In genomic region chr10:49679480-49679893, GRCh38 we compare ENCODE assay signal across 9 cellular contexts. TPM values are rescaled to one million over a fixed set of nuclear protein-coding genes. Genes with fewer than 3 reads are reported as not detected.
DNase-seq lines count a peak whose midpoint lies in the region; ATAC-seq, FAIRE-seq and TF ChIP-seq lines count a peak whose summit lies in the region.
"Had no signal": no experiment of that assay in that cellular context is flagged by ENCODE, and none has a peak within 500 bp of the region (broad histone marks: within the 10 kb centered on the region; RNA-seq: fewer than 3 reads in every experiment).

Gene C10orf53, plus strand, starts transcription at chr10:49679651. Its CDS starts 47 bp downstream, at chr10:49679698.

- peaks cover 3% of the 10 kb centered on the region for H3K4me1 ChIP-seq in keratinocyte (ENCODE audit: control insufficient read depth, extremely low read depth, insufficient read depth, low read length)
- H3K4me1 ChIP-seq in thyroid gland = no peaks in the 10 kb centered on the region

- intact Hi-C loops in thyroid gland (cut with DNase I) = no loop called here

- no peaks in the 10 kb centered on the region for H3K9me3 ChIP-seq in keratinocyte (ENCODE audit: control insufficient read depth, low read depth, low read length)
- no peaks in the 10 kb centered on the region for H3K9me3 ChIP-seq in thyroid gland

- no peaks in the 10 kb centered on the region for H3K79me2 ChIP-seq in keratinocyte (ENCODE audit: control insufficient read depth, insufficient read depth, low read length)

- no peak for TF ChIP-seq CTCF in brain microvascular endothelial cell (IDR thresholded peaks at IDR 0.05; ENCODE audit: low read depth, low read length, missing control alignments)
- TF ChIP-seq CTCF in keratinocyte (optimal IDR thresholded peaks at IDR 0.05 in 1 of 3, IDR thresholded peaks at IDR 0.05 in 1 of 3, conservative IDR thresholded peaks at IDR 0.05 in 1 of 3; ENCODE audit: extremely low read depth in 1 of 3, insufficient read depth in 2 of 3, low read length in 3 of 3) = no peak
- TF ChIP-seq CTCF in thyroid gland (IDR thresholded peaks at IDR 0.05) = no peak

- no peak for FAIRE-seq in keratinocyte (lab: Jason Lieb, UNC)
- FAIRE-seq: frontal cortex had no signal

- H4K20me1 ChIP-seq in keratinocyte (ENCODE audit: control insufficient read depth, extremely low read depth, insufficient read depth, low read length) = no peaks in the 10 kb centered on the region

- H3K9ac ChIP-seq in keratinocyte (ENCODE audit: control insufficient read depth, extremely low read depth, insufficient read depth, low read length) = no peak within 1 kb of the TSS

- dilution Hi-C loops in keratinocyte (cut with MboI; ENCODE audit: extremely low pct_ligation_motif_present, low sequenced_read_pairs) = no loop called here

- no peak for ATAC-seq in HG02798 (IDR thresholded peaks at IDR 0.05; ENCODE audit: poor library complexity, unreplicated experiment)

- peak within 1 kb of the TSS; percentile 85 for H3K4me2 ChIP-seq in keratinocyte (ENCODE audit: control insufficient read depth, extremely low read depth, insufficient read depth, low read depth, low read length)

- no peak for TF ChIP-seq POLR2A in thyroid gland (IDR thresholded peaks at IDR 0.05)

- DNase-seq in Daoy (ENCODE audit: low read depth) (peak; percentile 52), NCI-H146 treated with DMSO at 0.1 percent for 48 hours (lab: John Stamatoyannopoulos, UW; ENCODE audit: unreplicated experiment) (peak; percentile 58), brain microvascular endothelial cell (peak; percentile 14), keratinocyte (ENCODE audit: low read depth, low spot score) (no peak), thyroid gland (peak; percentile 14 to 20), HPDE6-E6E7 (ENCODE audit: extremely low spot score) (no peak), NAMALWA (ENCODE audit: low spot score) (no peak)

- H3K27me3 ChIP-seq in brain microvascular endothelial cell (replicated peaks) = peaks cover 15% of the 10 kb centered on the region
- peaks cover 21% of the 10 kb centered on the region for H3K27me3 ChIP-seq in keratinocyte (ENCODE audit: control insufficient read depth, extremely low read depth, insufficient read depth, low read length)
- no peaks in the 10 kb centered on the region for H3K27me3 ChIP-seq in thyroid gland

- no peaks in the 10 kb centered on the region for H3K9me1 ChIP-seq in keratinocyte (ENCODE audit: control insufficient read depth, extremely low read depth, insufficient read depth, low read length)

- 7 to 10% methylated on average over 4 to 12 of the region's 36 CpGs for WGBS in thyroid gland, 2 donors

- H3K4me3 ChIP-seq in brain microvascular endothelial cell (ENCODE audit: low read depth, low read length) (peak within 1 kb of the TSS; percentile 34), keratinocyte (ENCODE audit: control insufficient read depth in 2 of 3, extremely low read depth in 1 of 3, insufficient read depth in 2 of 3, low read depth in 1 of 3, low read length in 3 of 3) (peak within 1 kb of the TSS in 2 of 3 experiments; percentile 38 to 66), thyroid gland (replicated peaks in 1 of 3) (no peak within 1 kb of the TSS)

- H2AFZ ChIP-seq in keratinocyte (ENCODE audit: control insufficient read depth, low read length) = peak within 1 kb of the TSS; percentile 30

- H3K27ac ChIP-seq in brain microvascular endothelial cell (no peak within 1 kb of the TSS), keratinocyte (ENCODE audit: control insufficient read depth, insufficient read depth, low read length) (no peak within 1 kb of the TSS), thyroid gland (no peak within 1 kb of the TSS)

- H3K36me3 ChIP-seq in brain microvascular endothelial cell (replicated peaks) = no peaks in the 10 kb centered on the region
- H3K36me3 ChIP-seq in keratinocyte (ENCODE audit: control insufficient read depth in 2 of 2, extremely low read depth in 1 of 2, insufficient read depth in 2 of 2, low read length in 2 of 2) = no peaks in the 10 kb centered on the region
- no peaks in the 10 kb centered on the region for H3K36me3 ChIP-seq in thyroid gland

- in situ Hi-C loops in brain microvascular endothelial cell (cut with HindIII; ENCODE audit: low pct_ligation_motif_present, low sequenced_read_pairs) = no loop called here

RNA-seq across cellular contexts. Expression of gene C10orf53, which starts in this region (rescaled TPM):
- total RNA-seq in Daoy (2014; rRNA removed; shearing (Covaris generic)) = not detected in 2 replicates
- polyA plus RNA-seq in keratinocyte = not detected in 3 replicates
- not detected for polyA plus RNA-seq in keratinocyte (2011; ENCODE audit: low read depth)
- polyA plus RNA-seq in keratinocyte (2011; cell fraction: cytosol; rRNA removed) = not detected in 2 replicates
- polyA plus RNA-seq in keratinocyte (2011; cell fraction: nucleus; rRNA removed) = not detected in 2 replicates
- polyA plus RNA-seq in keratinocyte (2012; ENCODE audit: low replicate concordance) = not detected in 2 replicates
- polyA minus RNA-seq in keratinocyte = not detected in 3 replicates
- not detected for polyA minus RNA-seq in keratinocyte (2011; cell fraction: cytosol; rRNA and poly(A)+ RNA removed)
- not detected in 2 replicates for polyA minus RNA-seq in keratinocyte (2011; cell fraction: nucleus; rRNA and poly(A)+ RNA removed)
- not detected for total RNA-seq in thyroid gland
- total RNA-seq: frontal cortex had no signal

Comparison
In these comparisons a context has a peak if more than half of its experiments do, and no peak if none do; other contexts are left out.
1. Peak in DNase-seq in Daoy; RNA of the gene not detected or under 1 TPM.
2. Peak in DNase-seq in thyroid gland; RNA of the gene not detected or under 1 TPM.
3. DNase-seq: peak in NCI-H146 treated with DMSO at 0.1 percent for 48 hours (single experiment) and brain microvascular endothelial cell (single experiment); none in keratinocyte (single experiment), HPDE6-E6E7 (single experiment) and NAMALWA (single experiment).
4. H3K4me3 ChIP-seq: peak in brain microvascular endothelial cell (single experiment) and keratinocyte (2 of 3); none in thyroid gland (0 of 3).